1 cellular context compared by ENCODE assay signal in the genomic region with DNA sequence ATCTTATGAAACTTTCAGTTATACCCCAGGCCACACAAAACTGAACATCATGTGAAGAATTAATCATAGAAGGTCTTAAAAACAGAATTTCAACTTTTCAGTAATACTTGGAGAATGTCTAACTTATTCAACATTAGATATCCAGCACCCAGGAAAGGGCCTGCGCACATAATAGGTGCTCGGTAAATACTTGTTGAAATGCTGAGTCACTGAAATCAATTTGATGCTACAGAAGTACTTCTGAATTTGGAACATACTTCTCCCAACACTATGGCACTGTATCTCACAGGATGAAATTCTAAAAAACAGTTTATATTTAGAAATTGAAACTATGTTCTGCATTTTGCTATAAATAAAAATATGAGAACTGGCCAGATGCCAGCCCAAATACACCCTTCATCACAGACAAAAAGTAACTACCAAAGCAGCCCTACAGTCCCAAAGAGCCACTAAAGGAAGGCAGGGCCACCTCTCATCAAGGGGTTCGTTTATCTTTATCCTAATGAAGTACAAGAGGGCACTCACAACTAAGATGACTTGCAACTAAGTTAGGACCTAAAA.
A peak's percentile ranks its signal among the peaks of the same experiment; 100 is the strongest.
TF ChIP-seq lines count a peak whose summit lies in the region.

No MANE protein-coding gene starts in this region.

TF ChIP-seq in GM12878, 131 proteins besides CTCF, POLR2A, EP300 and RAD21:
- TF ChIP-seq MEF2A (IDR thresholded peaks at IDR 0.05; ENCODE audit: insufficient read depth, low read depth, low read length) = peak; percentile 83
- no peak for TF ChIP-seq PAX8 (IDR thresholded peaks at IDR 0.05)
- TF ChIP-seq BACH1 (IDR thresholded peaks at IDR 0.05; ENCODE audit: borderline replicate concordance) = peak; percentile 25; the same call in 1 of the 2 replicates
- no peak for TF ChIP-seq CEBPB (IDR thresholded peaks at IDR 0.05; ENCODE audit: borderline replicate concordance in 1 of 2, low read depth in 2 of 2, low read length in 2 of 2)
